In the genomic region with DNA sequence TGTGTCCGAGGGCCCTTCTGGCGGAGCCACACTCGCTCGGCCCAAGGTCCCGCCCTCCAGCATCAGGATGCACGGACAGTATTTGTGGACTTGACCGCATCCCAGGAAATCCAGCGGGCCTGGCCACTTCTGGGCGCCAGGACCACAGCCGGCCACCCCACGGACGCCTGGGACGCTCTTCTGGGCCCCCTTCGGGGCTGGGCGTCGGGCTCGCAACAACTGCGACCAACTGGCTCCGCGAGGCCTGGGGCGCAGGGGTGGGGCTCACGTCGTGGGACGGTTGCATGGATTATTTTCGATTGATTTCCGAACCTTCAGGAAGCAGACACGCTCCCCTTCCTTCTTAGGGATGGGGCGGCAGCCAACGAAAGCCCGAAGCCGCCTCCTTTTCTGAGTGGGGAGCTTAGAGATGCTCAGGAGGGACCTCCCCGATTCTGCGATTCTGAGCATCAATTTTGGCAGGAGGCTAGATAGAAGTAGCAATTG, we compare ENCODE assay signal across 8 cellular contexts. TPM values are rescaled to one million over a fixed set of nuclear protein-coding genes. Genes with fewer than 3 reads are reported as not detected.
DNase-seq lines count a peak whose midpoint lies in the region; ATAC-seq and TF ChIP-seq lines count a peak whose summit lies in the region.

No MANE protein-coding gene starts in this region.

- TF ChIP-seq POLR2A in suprapubic skin (IDR thresholded peaks at IDR 0.05): no peak

- no peaks in the 10 kb centered on the region for H3K27me3 ChIP-seq in RWPE2 (ENCODE audit: insufficient read depth, poor library complexity, severe bottlenecking)
- peaks cover 4% of the 10 kb centered on the region for H3K27me3 ChIP-seq in lung (ENCODE audit: control insufficient read depth, insufficient read depth)
- peaks cover 12% of the 10 kb centered on the region for H3K27me3 ChIP-seq in suprapubic skin

- peak; percentile 18 for ATAC-seq in HG02588 (IDR thresholded peaks at IDR 0.05; ENCODE audit: unreplicated experiment)
- peak; percentile 18 for ATAC-seq in RWPE2 (ENCODE audit: low read depth)
- peak; percentile 19 for ATAC-seq in lung (ENCODE audit: insufficient read depth, low FRiP score)

- 17 to 23% methylated on average over 33 of the region's 33 CpGs for WGBS in lung, 2 donors
- 26% methylated on average over 12 of the region's 33 CpGs for WGBS in suprapubic skin

- H3K27ac ChIP-seq in RWPE2 (ENCODE audit: poor library complexity, severe bottlenecking): peak overlapping the region; percentile 81
- H3K27ac ChIP-seq in lung (ENCODE audit: low read depth in 1 of 2, low read length in 1 of 2): peak overlapping the region; percentile 76 to 83
- peak overlapping the region; percentile 85 for H3K27ac ChIP-seq in suprapubic skin

- H3K4me1 ChIP-seq in RWPE2 (ENCODE audit: insufficient read depth, poor library complexity, severe bottlenecking) (peaks cover 17% of the 10 kb centered on the region), lung (ENCODE audit: control insufficient read depth in 2 of 2, insufficient read depth in 2 of 2, low read length in 2 of 2) (peaks cover 0 to 4% of the 10 kb centered on the region in 2 donors), suprapubic skin (peaks cover 20% of the 10 kb centered on the region)

- no peaks in the 10 kb centered on the region for H3K9me3 ChIP-seq in RWPE2 (ENCODE audit: severe bottlenecking)
- no peaks in the 10 kb centered on the region for H3K9me3 ChIP-seq in lung (ENCODE audit: control insufficient read depth in 2 of 2, insufficient read depth in 1 of 2, low read length in 1 of 2)
- H3K9me3 ChIP-seq in suprapubic skin: no peaks in the 10 kb centered on the region

- TF ChIP-seq CTCF in RWPE2 (IDR thresholded peaks at IDR 0.05; ENCODE audit: poor library complexity, severe bottlenecking) (no peak), choroid plexus epithelial cell (conservative IDR thresholded peaks at IDR 0.05; ENCODE audit: low read depth, low read length) (no peak), lung (IDR thresholded peaks at IDR 0.05; ENCODE audit: control extremely low read depth, extremely low read depth) (no peak), suprapubic skin (IDR thresholded peaks at IDR 0.05) (no peak)

- DNase-seq in RWPE2 (ENCODE audit: low spot score) (no peak), choroid plexus epithelial cell (ENCODE audit: low read depth) (peak; percentile 24), lung (ENCODE audit: low spot score) (peak; percentile 42), suprapubic skin (ENCODE audit: low spot score in 2 of 2) (peak; percentile 66 to 77), iPS-NIHi7 (ENCODE audit: extremely low spot score) (no peak), Kasumi-1 (lab: John Stamatoyannopoulos, UW) (no peak)

- peak overlapping the region; percentile 63; the same call in 1 of the 2 replicates for H3K4me3 ChIP-seq in GM08714 (ENCODE audit: low read length)
- H3K4me3 ChIP-seq in RWPE2 (ENCODE audit: severe bottlenecking): peak overlapping the region; percentile 63
- peak overlapping the region; percentile 86 for H3K4me3 ChIP-seq in choroid plexus epithelial cell (ENCODE audit: low read depth, low read length)
- peak overlapping the region; percentile 76 for H3K4me3 ChIP-seq in lung
- H3K4me3 ChIP-seq in suprapubic skin: peak overlapping the region; percentile 67

- no peak for TF ChIP-seq EP300 in suprapubic skin (IDR thresholded peaks at IDR 0.05)

- peaks cover 30% of the 10 kb centered on the region for H3K36me3 ChIP-seq in RWPE2 (ENCODE audit: low read depth)
- H3K36me3 ChIP-seq in lung (ENCODE audit: control insufficient read depth in 2 of 2, insufficient read depth in 2 of 2, low read length in 2 of 2): peaks cover 0 to 1% of the 10 kb centered on the region in 2 donors
- H3K36me3 ChIP-seq in suprapubic skin: no peaks in the 10 kb centered on the region

RNA-seq across cellular contexts. Expression of a gene that starts 0.5 kb away (rescaled TPM):
- total RNA-seq in lung (10 to 100 TPM; 77.6 to 82.5 TPM), suprapubic skin (10 to 100 TPM; 27.6 to 54.3 (median 39.9) TPM)
- polyA plus RNA-seq in lung: 10 to 100 TPM; 25.6 to 30.5 TPM

RNA-seq across cellular contexts. Expression of a gene that starts 13.6 kb away (rescaled TPM):
- total RNA-seq in lung (10 to 100 TPM; 19.6 to 23.4 TPM), suprapubic skin (10 to 100 TPM; 11.0 to 14.3 (median 12.1) TPM)
- 10 to 100 TPM in 1 of 2 donors, 1 to 10 TPM in 1; 5.5 to 16.0 TPM for polyA plus RNA-seq in lung

Comparison
In these comparisons a context has a peak if more than half of its experiments do, and no peak if none do; other contexts are left out.
1. DNase-seq: peak in choroid plexus epithelial cell (single experiment), lung (single experiment) and suprapubic skin (2 of 2); none in RWPE2 (single experiment), iPS-NIHi7 (single experiment) and Kasumi-1 (0 of 2).
2. Peak in every context shown above with its lines, with median percentiles within 50 percentile points of each other: H3K4me3 ChIP-seq, ATAC-seq and H3K27ac ChIP-seq.